In the genomic region with DNA sequence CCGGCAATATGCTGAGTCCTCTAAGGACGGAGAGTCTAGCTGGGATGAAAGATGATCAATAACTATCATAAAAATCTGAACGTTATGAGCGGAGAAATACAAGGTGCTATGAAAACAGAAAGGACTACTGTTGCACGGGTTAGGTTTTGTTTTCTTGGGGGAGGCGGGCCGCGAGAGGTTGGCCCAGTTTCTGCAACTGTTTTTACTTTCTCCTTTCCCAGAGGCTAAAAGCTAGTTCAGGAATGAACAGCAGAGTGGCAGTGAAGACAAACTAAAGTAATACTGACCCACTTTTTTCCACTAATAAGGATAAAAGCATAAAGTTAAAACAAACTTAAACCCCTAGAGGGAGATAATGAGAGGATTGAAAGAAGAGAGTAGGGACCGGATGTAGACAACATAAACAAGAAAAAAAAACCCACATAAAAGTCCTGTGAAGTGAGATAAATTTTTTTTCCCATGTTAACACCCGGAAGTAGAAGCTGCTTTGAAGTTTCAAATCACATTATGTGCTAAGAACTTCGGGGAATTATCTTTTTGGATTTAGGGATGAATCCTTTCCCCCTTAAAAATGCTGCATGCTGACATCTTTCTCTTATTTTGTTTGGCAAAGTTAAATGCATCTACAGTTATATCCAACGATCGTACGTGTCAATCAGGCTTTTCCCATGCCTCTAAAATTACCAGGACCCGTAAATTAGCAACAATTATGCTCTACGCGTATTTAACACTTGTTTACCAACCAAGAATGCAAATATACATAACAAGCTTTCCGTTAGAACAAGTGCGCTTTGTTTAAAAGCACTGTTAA, we compare ENCODE assay signal across 8 cellular contexts. TPM values are rescaled to one million over a fixed set of nuclear protein-coding genes. Genes with fewer than 3 reads are reported as not detected.
DNase-seq lines count a peak whose midpoint lies in the region; ATAC-seq and TF ChIP-seq lines count a peak whose summit lies in the region.

No MANE protein-coding gene starts in this region.

- TF ChIP-seq POLR2A in erythroblast (IDR thresholded peaks at IDR 0.05; ENCODE audit: low read length): peak; percentile 30

- no peaks in the 10 kb centered on the region for H3K9me3 Mint-ChIP-seq in activated CD4-positive, alpha-beta memory T cell treated with anti-CD3 and anti-CD28 coated beads for 36 hours

- peak overlapping the region; percentile 86 for H3K4me3 Mint-ChIP-seq in activated CD4-positive, alpha-beta memory T cell treated with anti-CD3 and anti-CD28 coated beads for 36 hours

- peak; percentile 19 for TF ChIP-seq CTCF in GM10248 (IDR thresholded peaks at IDR 0.05; ENCODE audit: control extremely low read depth, extremely low read depth, low read depth, missing control alignments)

- peak overlapping the region; percentile 91 for H3K4me3 ChIP-seq in urinary bladder (ENCODE audit: low read depth, low read length)

- intact Hi-C loops in activated CD4-positive, alpha-beta memory T cell treated with anti-CD3 and anti-CD28 coated beads for 36 hours (cut with micrococcal nuclease): loop anchor here (1.0 to 5.0 kb wide), 12 partner anchors 24 to 354 kb away; partner anchors contain the start of gene CFAP54

- H3K27ac Mint-ChIP-seq in activated CD4-positive, alpha-beta memory T cell treated with anti-CD3 and anti-CD28 coated beads for 36 hours: peak overlapping the region; percentile 97

- H3K4me1 Mint-ChIP-seq in activated CD4-positive, alpha-beta memory T cell treated with anti-CD3 and anti-CD28 coated beads for 36 hours (ENCODE audit: low read depth): peaks cover 29% of the 10 kb centered on the region

- peak; percentile 79 for DNase-seq in A172 (ENCODE audit: low spot score)
- DNase-seq in GM10248 (ENCODE audit: extremely low spot score): peak; percentile 62
- peak; percentile 67 for DNase-seq in NCI-H226
- DNase-seq in activated CD4-positive, alpha-beta memory T cell treated with anti-CD3 and anti-CD28 coated beads for 36 hours: peak; percentile 68
- peak; percentile 78 to 84 for DNase-seq in erythroblast (lab: John Stamatoyannopoulos, UW)
- peak; percentile 82 for DNase-seq in myocyte (ENCODE audit: low read depth)

- no peaks in the 10 kb centered on the region for H3K4me1 ChIP-seq in urinary bladder (ENCODE audit: insufficient read depth)

- POLR2A ChIA-PET in GM10248 (lab: Yijun Ruan, JAX): no interaction called here
- POLR2A ChIA-PET in activated CD4-positive, alpha-beta memory T cell treated with anti-CD3 and anti-CD28 coated beads for 36 hours (lab: Charles Lee): interaction anchor here (0.6 to 2.8 kb wide), 9 partner anchors 28 to 482 kb away, joined by 3 to 18 read pairs (median 3); partner anchors contain the start of genes CFAP54 and LTA4H

- WGBS in urinary bladder: 14% methylated on average over 19 of the region's 19 CpGs

- ATAC-seq in HG03039 (IDR thresholded peaks at IDR 0.05; ENCODE audit: unreplicated experiment): peak; percentile 19

- H3K36me3 Mint-ChIP-seq in activated CD4-positive, alpha-beta memory T cell treated with anti-CD3 and anti-CD28 coated beads for 36 hours: peaks cover 2% of the 10 kb centered on the region

- no peaks in the 10 kb centered on the region for H3K36me3 ChIP-seq in urinary bladder (ENCODE audit: insufficient read depth)

- no peaks in the 10 kb centered on the region for H3K27me3 Mint-ChIP-seq in activated CD4-positive, alpha-beta memory T cell treated with anti-CD3 and anti-CD28 coated beads for 36 hours

- CTCF ChIA-PET in GM10248 (lab: Yijun Ruan, JAX): interaction anchor here (1.0 to 4.9 kb wide), 17 partner anchors 8 to 186 kb away, joined by 3 to 44 read pairs (median 4); partner anchors contain the start of gene CFAP54
- CTCF ChIA-PET in activated CD4-positive, alpha-beta memory T cell treated with anti-CD3 and anti-CD28 coated beads for 36 hours (lab: Charles Lee): interaction anchor here (0.6 to 5.3 kb wide), 34 partner anchors 9 to 366 kb away, joined by 3 to 42 read pairs (median 4); partner anchors contain the start of genes CFAP54 and LTA4H

- H3K27ac ChIP-seq in urinary bladder (ENCODE audit: low read depth): peak overlapping the region; percentile 50

RNA-seq across cellular contexts. Expression of gene CDK17, which starts 1.0 kb away (rescaled TPM):
- total RNA-seq in A172 (2014; rRNA removed; shearing (Covaris generic)): 38.9 and 43.3 TPM in 2 replicates
- 10 to 100 TPM; 34.5 to 35.7 TPM for total RNA-seq in activated CD4-positive, alpha-beta memory T cell treated with anti-CD3 and anti-CD28 coated beads for 36 hours
- 69.0 and 73.5 TPM in 2 replicates for total RNA-seq in myocyte
- polyA plus RNA-seq in myocyte (2012): 15.9 TPM
- total RNA-seq in urinary bladder: 127 TPM
- 16.7 TPM for polyA plus RNA-seq in urinary bladder

Comparison
In these comparisons a context has a peak if more than half of its experiments do, and no peak if none do; other contexts are left out.
1. Peak in every context shown above with its lines: DNase-seq, ATAC-seq, H3K4me3 ChIP-seq and H3K27ac ChIP-seq.